1 cellular context compared by ENCODE assay signal in the genomic region with DNA sequence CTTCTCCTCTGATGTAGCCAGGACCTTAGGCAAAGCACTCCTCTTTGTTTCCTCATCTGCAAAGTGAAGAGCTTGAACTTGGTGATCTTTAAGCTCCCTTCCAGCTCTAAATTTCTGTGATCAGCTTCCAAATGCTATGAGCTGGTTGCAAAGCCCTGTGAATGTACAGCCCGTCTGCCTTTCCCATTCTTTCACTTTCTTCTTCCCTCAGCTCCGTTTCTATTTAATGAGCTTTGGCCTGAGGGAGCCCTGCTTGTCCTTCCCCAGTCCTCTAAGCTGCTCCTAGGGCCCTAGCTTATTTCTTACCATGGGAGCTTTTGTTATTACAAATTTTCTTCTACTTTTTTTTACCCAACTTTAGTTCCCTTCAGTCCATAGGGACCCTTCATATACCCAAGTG.
TF ChIP-seq lines count a peak whose summit lies in the region.

No MANE protein-coding gene starts in this region.

TF ChIP-seq in HepG2, 621 proteins besides CTCF, POLR2A, EP300 and RAD21 (continued from another document):
- TF ChIP-seq ZNF572 (CRISPR knock-in tag; IDR thresholded peaks at IDR 0.05) (no peak), ZNF432 (CRISPR knock-in tag; IDR thresholded peaks at IDR 0.05; ENCODE audit: borderline replicate concordance) (no peak), ZNF225 (CRISPR knock-in tag; IDR thresholded peaks at IDR 0.05) (no peak), ZBTB4 (CRISPR knock-in tag; IDR thresholded peaks at IDR 0.05; ENCODE audit: borderline replicate concordance) (no peak), ZFP41 (CRISPR knock-in tag; IDR thresholded peaks at IDR 0.05; ENCODE audit: borderline replicate concordance) (no peak), MXI1 (IDR thresholded peaks at IDR 0.05; ENCODE audit: borderline replicate concordance, low read depth, low read length) (no peak), PTBP1 (IDR thresholded peaks at IDR 0.05; ENCODE audit: low read depth, low read length, poor library complexity, severe bottlenecking) (no peak), THAP8 (CRISPR knock-in tag; IDR thresholded peaks at IDR 0.05; ENCODE audit: borderline replicate concordance) (no peak), CENPBD1 (CRISPR knock-in tag; IDR thresholded peaks at IDR 0.05; ENCODE audit: borderline replicate concordance, low read depth) (no peak), ZNF891 (CRISPR knock-in tag; IDR thresholded peaks at IDR 0.05) (no peak), MED13 (CRISPR knock-in tag; IDR thresholded peaks at IDR 0.05) (no peak), ZNF205 (CRISPR knock-in tag; IDR thresholded peaks at IDR 0.05) (no peak)
- TF ChIP-seq, protein P1, sequence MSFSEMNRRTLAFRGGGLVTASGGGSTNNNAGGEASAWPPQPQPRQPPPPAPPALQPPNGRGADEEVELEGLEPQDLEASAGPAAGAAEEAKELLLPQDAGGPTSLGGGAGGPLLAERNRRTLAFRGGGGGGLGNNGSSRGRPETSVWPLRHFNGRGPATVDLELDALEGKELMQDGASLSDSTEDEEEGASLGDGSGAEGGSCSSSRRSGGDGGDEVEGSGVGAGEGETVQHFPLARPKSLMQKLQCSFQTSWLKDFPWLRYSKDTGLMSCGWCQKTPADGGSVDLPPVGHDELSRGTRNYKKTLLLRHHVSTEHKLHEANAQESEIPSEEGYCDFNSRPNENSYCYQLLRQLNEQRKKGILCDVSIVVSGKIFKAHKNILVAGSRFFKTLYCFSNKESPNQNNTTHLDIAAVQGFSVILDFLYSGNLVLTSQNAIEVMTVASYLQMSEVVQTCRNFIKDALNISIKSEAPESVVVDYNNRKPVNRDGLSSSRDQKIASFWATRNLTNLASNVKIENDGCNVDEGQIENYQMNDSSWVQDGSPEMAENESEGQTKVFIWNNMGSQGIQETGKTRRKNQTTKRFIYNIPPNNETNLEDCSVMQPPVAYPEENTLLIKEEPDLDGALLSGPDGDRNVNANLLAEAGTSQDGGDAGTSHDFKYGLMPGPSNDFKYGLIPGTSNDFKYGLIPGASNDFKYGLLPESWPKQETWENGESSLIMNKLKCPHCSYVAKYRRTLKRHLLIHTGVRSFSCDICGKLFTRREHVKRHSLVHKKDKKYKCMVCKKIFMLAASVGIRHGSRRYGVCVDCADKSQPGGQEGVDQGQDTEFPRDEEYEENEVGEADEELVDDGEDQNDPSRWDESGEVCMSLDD (CRISPR knock-in tag; IDR thresholded peaks at IDR 0.05; ENCODE audit: borderline replicate concordance) = no peak
TF ChIP-seq in HepG2: peak in this region for 0.
